Comparison of ENCODE assay signal across 9 cellular contexts in genomic region chr3:158420654-158421396, GRCh38.
DNase-seq lines count a peak whose midpoint lies in the region; ATAC-seq, FAIRE-seq and TF ChIP-seq lines count a peak whose summit lies in the region.
"Had no signal": no experiment of that assay in that cellular context is flagged by ENCODE, and none has a peak within 500 bp of the region (broad histone marks: within the 10 kb centered on the region; RNA-seq: fewer than 3 reads in every experiment).

No MANE protein-coding gene starts in this region.

- DNase-seq in Caki2 (ENCODE audit: low read depth) (peak; percentile 73), GM19239 (ENCODE audit: insufficient read length, low spot score) (no peak), astrocyte of the spinal cord (ENCODE audit: low read depth, low spot score) (peak; percentile 28), NCI-H187 (lab: John Stamatoyannopoulos, UW) (no peak), GM19238 (ENCODE audit: insufficient read length, low spot score) (no peak), NCI-H1092 (lab: John Stamatoyannopoulos, UW) (no peak), NOMO-1 treated with dmso at 0.1 percent for 144 hours (lab: John Stamatoyannopoulos, UW; ENCODE audit: unreplicated experiment) (no peak)
- DNase-seq: SJCRH30 had no signal

- peak; percentile 94 for ATAC-seq in HG03060 (IDR thresholded peaks at IDR 0.05; ENCODE audit: low read depth, unreplicated experiment)

- no peak for TF ChIP-seq CTCF in astrocyte of the spinal cord (IDR thresholded peaks at IDR 0.05; ENCODE audit: low read depth, low read length)

- in situ Hi-C loops in Caki2 (cut with HindIII; ENCODE audit: low pct_unique_long_range_greater_than_20kb, low sequenced_read_pairs), result no loop called here
- in situ Hi-C loops in astrocyte of the spinal cord (cut with HindIII; ENCODE audit: low sequenced_read_pairs), result no loop called here

- H3K4me3 ChIP-seq in astrocyte of the spinal cord (ENCODE audit: low read depth, low read length), result no peak overlapping the region
- H3K4me3 ChIP-seq: SJCRH30 had no signal

- peak; percentile 60 for FAIRE-seq in GM19239 (lab: Jason Lieb, UNC)

Comparison
In these comparisons a context has a peak if more than half of its experiments do, and no peak if none do; other contexts are left out.
1. DNase-seq: peak in Caki2 (single experiment) and astrocyte of the spinal cord (single experiment); none in GM19239 (single experiment), NCI-H187 (0 of 2), GM19238 (single experiment), NCI-H1092 (single experiment) and NOMO-1 treated with dmso at 0.1 percent for 144 hours (single experiment).